8 cellular contexts compared by ENCODE assay signal in genomic region chr11:122781378-122782040, GRCh38. TPM values are rescaled to one million over a fixed set of nuclear protein-coding genes. Genes with fewer than 3 reads are reported as not detected.
DNase-seq lines count a peak whose midpoint lies in the region; ATAC-seq, FAIRE-seq and TF ChIP-seq lines count a peak whose summit lies in the region.

No MANE protein-coding gene starts in this region.

- no peak overlapping the region for H3K14ac ChIP-seq in neuronal stem cell (ENCODE audit: low read length)

- no peak overlapping the region for H2BK12ac ChIP-seq in neuronal stem cell (ENCODE audit: low read length)

- H2BK120ac ChIP-seq in neuronal stem cell (ENCODE audit: low read depth, low read length): no peak overlapping the region

- peak overlapping the region; percentile 58 for H2AFZ ChIP-seq in neuronal stem cell (ENCODE audit: low read length)

- H3K4me1 ChIP-seq in neuronal stem cell (ENCODE audit: control insufficient read depth in 2 of 2, insufficient read depth in 1 of 2, low read depth in 1 of 2, low read length in 2 of 2): peaks cover 0 to 5% of the 10 kb centered on the region in 2 donors

- no peak overlapping the region for H4K8ac ChIP-seq in neuronal stem cell (ENCODE audit: low read depth, low read length)

- H3K18ac ChIP-seq in neuronal stem cell (ENCODE audit: low read length): no peak overlapping the region

- no CpG with 5 or more reads among the region's 12 CpGs for WGBS in neuronal stem cell (ENCODE audit: extremely low coverage in 2 of 2, insufficient read length in 2 of 2, insufficient replicate concordance in 1 of 2), 2 donors

- DNase-seq in CD1c-positive myeloid dendritic cell (ENCODE audit: extremely low spot score) (peak; percentile 80), KG1 (lab: John Stamatoyannopoulos, UW) (peak; percentile 48), RCC 7860 (ENCODE audit: low spot score) (peak; percentile 65), activated T-helper 1 cell treated with Interleukin-2 at 50 U/mL for 16 hours (ENCODE audit: low read depth) (peak; percentile 54), fibroblast of the aortic adventitia (ENCODE audit: low read depth) (peak; percentile 95), neuronal stem cell (ENCODE audit: low spot score) (peak; percentile 71), stromal cell of bone marrow (ENCODE audit: low read depth) (peak; percentile 93)

- H3K27me3 ChIP-seq in neuronal stem cell (ENCODE audit: control insufficient read depth in 3 of 3, insufficient read depth in 3 of 3, low read depth in 1 of 3, low read length in 3 of 3): no peaks in the 10 kb centered on the region

- peak; percentile 46 for ATAC-seq in GM19468 (IDR thresholded peaks at IDR 0.05; ENCODE audit: extremely low read depth, unreplicated experiment)

- no peak overlapping the region for H2BK5ac ChIP-seq in neuronal stem cell (ENCODE audit: low read length)

- no peak overlapping the region for H3K4ac ChIP-seq in neuronal stem cell (ENCODE audit: low read length)

- FAIRE-seq in RCC 7860 (lab: Jason Lieb, UNC): peak; percentile 7

- no peak overlapping the region for H3K9ac ChIP-seq in neuronal stem cell (ENCODE audit: low read depth, low read length, poor library complexity)

- H3K23ac ChIP-seq in neuronal stem cell (ENCODE audit: low read depth, low read length, poor library complexity): no peak overlapping the region

- H4K91ac ChIP-seq in neuronal stem cell (ENCODE audit: low read depth, low read length, poor library complexity): no peak overlapping the region

- no peak overlapping the region for H2BK15ac ChIP-seq in neuronal stem cell (ENCODE audit: low read length)

- no peaks in the 10 kb centered on the region for H3K9me3 ChIP-seq in neuronal stem cell (replicated peaks in 1 of 2; ENCODE audit: control insufficient read depth in 2 of 2, insufficient read depth in 1 of 2, low read depth in 1 of 2, low read length in 2 of 2)

- no peak overlapping the region for H3K4me2 ChIP-seq in neuronal stem cell (ENCODE audit: insufficient read depth, low read length, poor library complexity, severe bottlenecking)

- peak; percentile 93 for TF ChIP-seq CTCF in fibroblast of the aortic adventitia (IDR thresholded peaks at IDR 0.05; ENCODE audit: insufficient read depth, low read length)

- H2AK5ac ChIP-seq in neuronal stem cell (ENCODE audit: low read depth, low read length): no peak overlapping the region

- H3K27ac ChIP-seq in neuronal stem cell (replicated peaks; ENCODE audit: low read length): no peak overlapping the region

- no peaks in the 10 kb centered on the region for H3K79me1 ChIP-seq in neuronal stem cell (ENCODE audit: low read depth, low read length)

- H3K36me3 ChIP-seq in neuronal stem cell (replicated peaks in 1 of 2; ENCODE audit: control insufficient read depth in 2 of 2, insufficient read depth in 2 of 2, low read length in 2 of 2): peaks cover 2 to 4% of the 10 kb centered on the region in 2 donors

- no peak overlapping the region for H3K4me3 ChIP-seq in fibroblast of the aortic adventitia (ENCODE audit: low read depth, low read length)
- H3K4me3 ChIP-seq in neuronal stem cell (ENCODE audit: low read length in 2 of 2): no peak overlapping the region

RNA-seq across cellular contexts. Expression of gene CRTAM, which starts 56.8 kb away (rescaled TPM):
- not detected in 2 replicates for total RNA-seq in fibroblast of the aortic adventitia (ENCODE audit: low replicate concordance)
- polyA plus RNA-seq in neuronal stem cell (2013, experiment 1 of 2): not detected
- polyA plus RNA-seq in neuronal stem cell (2013, experiment 2 of 2): not detected
